In genomic region chr9:8268881-8269280, GRCh38 we compare ENCODE assay signal across 19 cellular contexts.
DNase-seq lines count a peak whose midpoint lies in the region; ATAC-seq, FAIRE-seq and TF ChIP-seq lines count a peak whose summit lies in the region.
"Had no signal": no experiment of that assay in that cellular context is flagged by ENCODE, and none has a peak within 500 bp of the region (broad histone marks: within the 10 kb centered on the region; RNA-seq: fewer than 3 reads in every experiment).

No MANE protein-coding gene starts in this region.

- no peak overlapping the region for H3K4me3 ChIP-seq in astrocyte of the spinal cord (ENCODE audit: low read depth, low read length)
- no peak overlapping the region for H3K4me3 ChIP-seq in fibroblast of the aortic adventitia (ENCODE audit: low read depth, low read length)
- H3K4me3 ChIP-seq in pancreas, result no peak overlapping the region
- no peak overlapping the region for H3K4me3 ChIP-seq in OCI-LY7 (ENCODE audit: low read depth, low read length, poor library complexity, severe bottlenecking)
- H3K4me3 ChIP-seq: GM12878, HAP-1 had no signal

- ATAC-seq in pancreas (peak; percentile 61 to 63 (median 62)), GM21423 (IDR thresholded peaks at IDR 0.05; ENCODE audit: unreplicated experiment) (no peak)
- ATAC-seq: GM12878 had no signal

- FAIRE-seq in pancreas (lab: Jason Lieb, UNC), result no peak
- FAIRE-seq: GM12878, H54 had no signal

- H4K20me1 ChIP-seq in OCI-LY7 (ENCODE audit: insufficient read depth, low read length), result no peaks in the 10 kb centered on the region

- H3K36me3 ChIP-seq in pancreas (no peaks in the 10 kb centered on the region), OCI-LY7 (ENCODE audit: insufficient read depth, low read length) (no peaks in the 10 kb centered on the region)
- H3K36me3 ChIP-seq: HAP-1 had no signal

- H3K9me3 ChIP-seq in pancreas, result no peaks in the 10 kb centered on the region
- H3K9me3 ChIP-seq in OCI-LY7 (ENCODE audit: low read length), result no peaks in the 10 kb centered on the region
- H3K9me3 ChIP-seq: HAP-1 had no signal

- in situ Hi-C loops in astrocyte of the spinal cord (cut with HindIII; ENCODE audit: low sequenced_read_pairs), result no loop called here

- WGBS in pancreas, 2 donors, result 21 to 36% methylated on average over 1 of the region's 1 CpG

- no peaks in the 10 kb centered on the region for H3K27me3 ChIP-seq in pancreas

- peaks cover 5 to 25% (median 13%) of the 10 kb centered on the region in 3 donors for H3K4me1 ChIP-seq in pancreas
- no peaks in the 10 kb centered on the region for H3K4me1 ChIP-seq in OCI-LY7 (ENCODE audit: insufficient read depth, low read length, poor library complexity, severe bottlenecking)
- H3K4me1 ChIP-seq: HAP-1 had no signal

- no TSS peak for BruUV-seq in OCI-LY7 (replicated peaks; lab: Mats Ljungman, UMichigan)

- POLR2A ChIA-PET in OCI-LY7 (lab: Charles Lee), result no interaction called here

- no peaks in the 10 kb centered on the region for H3K9me2 ChIP-seq in OCI-LY7 (ENCODE audit: insufficient read depth, low read length)

- DNase-seq in astrocyte of the spinal cord (ENCODE audit: low read depth, low spot score) (peak; percentile 13), fibroblast of the aortic adventitia (ENCODE audit: low read depth) (peak; percentile 46), pancreas (peak in 3 of 6 donors; percentile 9 to 28 (median 23)), stromal cell of bone marrow (ENCODE audit: low read depth) (peak; percentile 18), OCI-LY7 (ENCODE audit: low spot score) (no peak), DMS 273 (lab: John Stamatoyannopoulos, UW; ENCODE audit: unreplicated experiment) (no peak), SW 1271 (lab: John Stamatoyannopoulos, UW) (no peak)
- DNase-seq: Calu3; CD4-positive, alpha-beta memory T cell; COR-L47; DMS153; DND-41; GDM1; GOT3; HFFc6 had no signal

- no peaks in the 10 kb centered on the region for H3K79me2 ChIP-seq in OCI-LY7 (ENCODE audit: insufficient read depth, low read depth, low read length)

- peak overlapping the region; percentile 29 to 47 (median 40) for H3K27ac ChIP-seq in pancreas
- no peak overlapping the region for H3K27ac ChIP-seq in OCI-LY7 (ENCODE audit: low read depth, low read length, poor library complexity, severe bottlenecking)

- no peak overlapping the region for H2AFZ ChIP-seq in OCI-LY7 (ENCODE audit: low read length)

- CTCF ChIA-PET in OCI-LY7 (lab: Charles Lee; ENCODE audit: unreplicated experiment), result no interaction called here

- no peak for TF ChIP-seq CTCF in astrocyte of the spinal cord (IDR thresholded peaks at IDR 0.05; ENCODE audit: low read depth, low read length)
- TF ChIP-seq CTCF in fibroblast of the aortic adventitia (IDR thresholded peaks at IDR 0.05; ENCODE audit: insufficient read depth, low read length), result no peak
- TF ChIP-seq CTCF in pancreas (IDR thresholded peaks at IDR 0.05), result no peak
- TF ChIP-seq CTCF in OCI-LY7 (conservative IDR thresholded peaks at IDR 0.05; ENCODE audit: low read length), result no peak

- H3K4me2 ChIP-seq in OCI-LY7 (ENCODE audit: low read length), result no peak overlapping the region

- intact Hi-C loops in pancreas (cut with DNase I) (no loop called here), OCI-LY7 (cut with micrococcal nuclease; ENCODE audit: unreplicated experiment) (no loop called here)

Comparison
In these comparisons a context has a peak if more than half of its experiments do, and no peak if none do; other contexts are left out.
1. DNase-seq: peak in astrocyte of the spinal cord (single experiment), fibroblast of the aortic adventitia (single experiment) and stromal cell of bone marrow (single experiment); none in OCI-LY7 (single experiment), DMS 273 (single experiment) and SW 1271 (0 of 2).